8 cellular contexts compared by ENCODE assay signal in the genomic region with DNA sequence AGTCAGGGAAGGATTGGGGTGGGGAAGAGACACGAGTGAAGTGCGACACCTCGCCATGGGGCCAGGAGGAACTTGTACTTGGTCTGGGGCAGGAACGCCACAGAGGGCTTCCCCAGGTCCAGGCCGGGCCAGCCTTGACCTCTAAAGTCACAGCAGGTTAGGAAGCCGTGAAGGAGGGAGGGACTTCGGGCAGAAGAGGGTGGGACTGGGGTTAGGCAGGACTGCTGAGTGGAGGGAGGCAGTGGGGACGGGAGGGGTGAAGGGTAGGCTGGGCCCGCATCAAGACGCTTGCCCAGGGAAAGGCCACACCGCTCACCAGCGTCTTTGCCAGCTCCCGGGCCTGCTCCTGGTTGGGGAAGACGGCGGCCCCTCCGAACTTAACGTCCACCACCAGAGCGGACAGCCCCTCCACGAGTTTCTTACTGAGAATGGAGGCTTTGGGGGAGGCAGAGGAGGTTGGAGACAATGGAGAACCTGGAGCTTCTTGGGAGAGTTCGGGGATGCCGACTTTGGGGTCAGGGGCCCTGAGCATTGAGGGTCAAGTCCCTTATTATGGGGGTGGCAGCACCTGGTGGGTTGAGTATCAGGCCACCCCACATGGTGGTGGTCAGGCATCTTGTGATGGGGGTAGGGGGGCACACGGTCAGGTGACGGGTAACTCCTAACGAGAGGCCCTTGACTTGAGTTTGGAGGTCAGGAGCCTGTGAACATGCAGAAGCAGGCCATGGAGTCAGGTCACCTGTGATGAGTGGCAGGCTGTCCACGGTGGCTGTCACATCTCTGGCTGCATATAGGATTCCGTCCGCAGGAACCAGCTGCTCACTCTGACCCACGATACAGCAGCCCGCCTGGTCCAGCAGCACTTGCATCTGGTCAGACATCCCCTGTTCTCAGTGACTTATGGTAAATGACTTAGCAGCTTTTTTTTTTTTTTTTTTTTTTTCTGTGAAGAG. TPM values are rescaled to one million over a fixed set of nuclear protein-coding genes. Genes with fewer than 3 reads are reported as not detected.
DNase-seq lines count a peak whose midpoint lies in the region; ATAC-seq and TF ChIP-seq lines count a peak whose summit lies in the region.

No MANE protein-coding gene starts in this region.

- no peak for TF ChIP-seq CTCF in lung (IDR thresholded peaks at IDR 0.05; ENCODE audit: control extremely low read depth, extremely low read depth)
- no peak for TF ChIP-seq CTCF in tibial artery (IDR thresholded peaks at IDR 0.05)

- H3K27me3 ChIP-seq in SJSA1 (replicated peaks) (peaks cover 26% of the 10 kb centered on the region), lung (ENCODE audit: control insufficient read depth, insufficient read depth) (no peaks in the 10 kb centered on the region), tibial artery (peaks cover 6 to 32% of the 10 kb centered on the region in 2 donors)

- intact Hi-C loops in tibial artery (cut with DNase I; ENCODE audit: low total_unique reads), result loop anchor here (5.0 kb wide), 1 partner anchor 55 kb away; the partner anchor contains the start of gene CHKB

- ATAC-seq in lung (ENCODE audit: insufficient read depth, low FRiP score), result no peak

- H3K4me3 ChIP-seq in SJSA1 (peak overlapping the region; percentile 53), lung (peak overlapping the region; percentile 55), tibial artery (peak overlapping the region; percentile 65 to 77)

- peak; percentile 62 to 69 for DNase-seq in AML-193 (lab: John Stamatoyannopoulos, UW)
- peak; percentile 71 for DNase-seq in GM19238 (ENCODE audit: insufficient read length, low spot score)
- no peak for DNase-seq in SJSA1 (ENCODE audit: low read depth in 1 of 2, low spot score in 2 of 2)
- peak; percentile 85 for DNase-seq in lung (ENCODE audit: low spot score)
- peak; percentile 66 to 81 for DNase-seq in tibial artery
- DNase-seq in glomerular visceral epithelial cell (ENCODE audit: extremely low spot score), result no peak
- DNase-seq in NCI-H69 (lab: John Stamatoyannopoulos, UW), result no peak

- H3K9me3 ChIP-seq in SJSA1 (replicated peaks) (peaks cover 18% of the 10 kb centered on the region), lung (ENCODE audit: control insufficient read depth in 2 of 2, insufficient read depth in 1 of 2, low read length in 1 of 2) (no peaks in the 10 kb centered on the region), tibial artery (no peaks in the 10 kb centered on the region)

- WGBS in lung, 2 donors, result 36 to 39% methylated on average over 29 of the region's 29 CpGs

- H3K4me1 ChIP-seq in SJSA1 (replicated peaks), result peaks cover 52% of the 10 kb centered on the region
- H3K4me1 ChIP-seq in lung (ENCODE audit: control insufficient read depth in 2 of 2, insufficient read depth in 2 of 2, low read length in 2 of 2), result peaks cover 0 to 21% of the 10 kb centered on the region in 2 donors
- peaks cover 0 to 60% (median 43%) of the 10 kb centered on the region in 4 donors for H3K4me1 ChIP-seq in tibial artery

- H3K27ac ChIP-seq in SJSA1 (peak overlapping the region; percentile 63; the same call in 1 of the 2 replicates), cingulate gyrus (ENCODE audit: low read depth, low read length) (peak overlapping the region; percentile 83), lung (ENCODE audit: low read depth in 1 of 2, low read length in 1 of 2) (peak overlapping the region; percentile 75 to 95), tibial artery (peak overlapping the region; percentile 86 to 87)

- H3K36me3 ChIP-seq in SJSA1 (peaks cover 34% of the 10 kb centered on the region), lung (ENCODE audit: control insufficient read depth in 2 of 2, insufficient read depth in 2 of 2, low read length in 2 of 2) (peaks cover 0 to 19% of the 10 kb centered on the region in 2 donors), tibial artery (peaks cover 13 to 21% (median 16%) of the 10 kb centered on the region in 3 donors)

RNA-seq across cellular contexts. Expression of gene SCO2, which starts 1.7 kb away (rescaled TPM):
- 2.0 and 6.3 TPM in 2 replicates for total RNA-seq in SJSA1 (2014; rRNA removed; shearing (Covaris generic))
- total RNA-seq in lung, result 1 to 10 TPM in 1 of 2 donors, under 1 TPM in 1; 0.37 to 9.1 TPM
- polyA plus RNA-seq in lung, result 1 to 10 TPM; 3.0 to 9.3 TPM

RNA-seq across cellular contexts. Expression of gene TYMP, which starts 2.7 kb away (rescaled TPM):
- 3.2 and 12.6 TPM in 2 replicates for total RNA-seq in SJSA1 (2014; rRNA removed; shearing (Covaris generic))
- total RNA-seq in lung, result 100 to 1,000 TPM in 1 of 2 donors, 10 to 100 TPM in 1; 52.7 to 367 TPM
- 100 to 1,000 TPM in 1 of 2 donors, 10 to 100 TPM in 1; 99.2 to 641 TPM for polyA plus RNA-seq in lung

RNA-seq across cellular contexts. Expression of gene KLHDC7B, which starts 18.6 kb away (rescaled TPM):
- total RNA-seq in SJSA1 (2014; rRNA removed; shearing (Covaris generic)), result 0.11 and 0.66 TPM in 2 replicates
- total RNA-seq in lung, result 1 to 10 TPM in 1 of 2 donors, under 1 TPM in 1; 0.85 to 1.0 TPM
- 1 to 10 TPM in 1 of 2 donors, under 1 TPM in 1; 0.39 to 1.6 TPM for polyA plus RNA-seq in lung

RNA-seq across cellular contexts. Expression of gene NCAPH2, which starts 19.1 kb away (rescaled TPM):
- 106 and 113 TPM in 2 replicates for total RNA-seq in SJSA1 (2014; rRNA removed; shearing (Covaris generic))
- 10 to 100 TPM; 30.2 to 56.3 TPM for total RNA-seq in lung
- 10 to 100 TPM; 27.8 to 64.4 TPM for polyA plus RNA-seq in lung

RNA-seq across cellular contexts. Expression of gene LMF2, which starts 19.6 kb away (rescaled TPM):
- 34.7 and 53.5 TPM in 2 replicates for total RNA-seq in SJSA1 (2014; rRNA removed; shearing (Covaris generic))
- total RNA-seq in lung, result 10 to 100 TPM; 29.8 to 84.6 TPM
- polyA plus RNA-seq in lung, result 10 to 100 TPM; 47.8 to 53.0 TPM

Comparison
In these comparisons a context has a peak if more than half of its experiments do, and no peak if none do; other contexts are left out.
1. DNase-seq: peak in AML-193 (2 of 2), GM19238 (single experiment), lung (single experiment) and tibial artery (2 of 2); none in SJSA1 (0 of 2), glomerular visceral epithelial cell (single experiment) and NCI-H69 (single experiment).
2. Peak in every context shown above with its lines, with median percentiles within 50 percentile points of each other: H3K27ac ChIP-seq and H3K4me3 ChIP-seq.